In genomic region chr3:65539620-65540019, GRCh38 we compare ENCODE assay signal across 16 cellular contexts.
A peak's percentile ranks its signal among the peaks of the same experiment; 100 is the strongest.
DNase-seq lines count a peak whose midpoint lies in the region; ATAC-seq, FAIRE-seq and TF ChIP-seq lines count a peak whose summit lies in the region.
"Had no signal": no experiment of that assay in that cellular context is flagged by ENCODE, and none has a peak within 500 bp of the region (broad histone marks: within the 10 kb centered on the region; RNA-seq: fewer than 3 reads in every experiment).

No MANE protein-coding gene starts in this region.

- H3K23me2 ChIP-seq in H1 (ENCODE audit: low read depth, low read length) = peaks cover 9% of the 10 kb centered on the region; the same call in 1 of the 2 replicates

- H3K4me2 ChIP-seq in H1 (ENCODE audit: insufficient read depth in 1 of 2, low read depth in 2 of 2, low read length in 2 of 2) = peak overlapping the region; percentile 61 to 89
- H3K4me2 ChIP-seq: SK-N-SH had no signal

- H3K36me3 ChIP-seq in H1 (ENCODE audit: control insufficient read depth in 2 of 4, insufficient read depth in 4 of 4, low read length in 3 of 4) (no peaks in the 10 kb centered on the region), spleen (no peaks in the 10 kb centered on the region)

- WGBS in H1 (ENCODE audit: extremely low coverage in 1 of 2, insufficient coverage in 1 of 2, insufficient read length in 1 of 2, insufficient replicate concordance in 2 of 2, low coverage in 1 of 2, low lambda C conversion rate in 2 of 2, missing lambda C conversion rate in 1 of 2), 2 experiments = 0% methylated on average over 1 of the region's 1 CpG; no CpG with 5 or more reads in 1 of the 2 experiments
- 70 to 86% (median 80%) methylated on average over 1 of the region's 1 CpG for WGBS in spleen, 5 donors

- peak overlapping the region; percentile 14 for H4K5ac ChIP-seq in H1 (ENCODE audit: insufficient read length, low read depth, low read length)

- no peak overlapping the region for H3K4ac ChIP-seq in H1 (replicated peaks; ENCODE audit: insufficient read length, low read depth, low read length)

- TF ChIP-seq RAD21 in H1 (IDR thresholded peaks at IDR 0.05 in 1 of 2, conservative IDR thresholded peaks at IDR 0.05 in 1 of 2; ENCODE audit: low read depth in 2 of 2, low read length in 2 of 2) = peak; percentile 9 to 19; a peak in 2 of 4 replicates

- H2BK15ac ChIP-seq in H1 (ENCODE audit: low read length) = no peak overlapping the region

- H2BK5ac ChIP-seq in H1 (ENCODE audit: low read depth, low read length) = no peak overlapping the region; the same call in 1 of the 2 replicates

- H3K27ac Mint-ChIP-seq in natural killer cell treated with Interleukin-12 subunit alpha and Interleukin-12 subunit beta and Interleukin-15 and Interleukin-18, amount 100 ng/mL, for 72 hours = no peak overlapping the region

- H4K8ac ChIP-seq in H1 (ENCODE audit: extremely low read depth, insufficient read depth, low read length) = no peak overlapping the region

- peaks cover 7% of the 10 kb centered on the region for H3K79me1 ChIP-seq in H1 (ENCODE audit: low read depth, low read length)

- peak in 1 of 2 experiments; percentile 33; a peak in 1 of 3 replicates for TF ChIP-seq POLR2A in H1 (IDR thresholded peaks at IDR 0.05; ENCODE audit: control extremely low read depth in 1 of 2, low read depth in 2 of 2, low read length in 2 of 2)
- TF ChIP-seq POLR2A in spleen (IDR thresholded peaks at IDR 0.05) = no peak

- H3K27ac ChIP-seq in H1 (ENCODE audit: low read depth, low read length) = 0 out of 2 replicates have a peak overlapping the region, but pooled peaks have one; percentile 25
- H3K27ac ChIP-seq in spleen = no peak overlapping the region
- H3K27ac ChIP-seq: 22Rv1, C4-2B had no signal

- DNase-seq in DMS 273 (lab: John Stamatoyannopoulos, UW; ENCODE audit: unreplicated experiment) = peak; percentile 31
- no peak for DNase-seq in DMS 273 treated with DMSO at 0.1 percent for 48 hours (lab: John Stamatoyannopoulos, UW)
- no peak for DNase-seq in H1 (ENCODE audit: low read depth in 1 of 2, low spot score in 2 of 2)
- DNase-seq in iPS-NIHi11 (ENCODE audit: low spot score) = peak; percentile 47
- no peak for DNase-seq in spleen
- no peak for DNase-seq in NCI-H345 (lab: John Stamatoyannopoulos, UW)
- no peak for DNase-seq in natural killer cell treated with Interleukin-12 subunit alpha and Interleukin-12 subunit beta and Interleukin-15 and Interleukin-18, amount 100 ng/mL, for 72 hours (ENCODE audit: low spot score)
- DNase-seq: NCI-H1694, NCI-H2107, NCI-H446, NCI-H774, SK-N-SH had no signal

- TF ChIP-seq CTCF in H1 (IDR thresholded peaks at IDR 0.05; ENCODE audit: control extremely low read depth in 1 of 3, insufficient read depth in 1 of 3, low read depth in 1 of 3, low read length in 3 of 3) (no peak), spleen (IDR thresholded peaks at IDR 0.05 in 8 of 11, conservative IDR thresholded peaks at IDR 0.05 in 3 of 11) (no peak)

- no peak overlapping the region for H3K9ac ChIP-seq in H1 (replicated peaks in 1 of 4; ENCODE audit: extremely low read depth in 1 of 4, low read depth in 3 of 4, low read length in 3 of 4)
- H3K9ac ChIP-seq: SK-N-SH had no signal

- H2BK120ac ChIP-seq in H1 (replicated peaks; ENCODE audit: low read depth, low read length) = no peak overlapping the region

- H3K4me1 ChIP-seq in H1 (replicated peaks in 1 of 4; ENCODE audit: control insufficient read depth in 3 of 4, insufficient read depth in 4 of 4, low read length in 3 of 4) (peaks cover 8 to 23% (median 15%) of the 10 kb centered on the region in 4 experiments), spleen (peaks cover 0 to 5% (median 0%) of the 10 kb centered on the region in 6 donors)

- H2BK20ac ChIP-seq in H1 (ENCODE audit: low read length) = no peak overlapping the region

- H3K4me3 ChIP-seq in H1 (ENCODE audit: extremely low read depth in 1 of 4, insufficient read depth in 2 of 4, low read depth in 3 of 4, low read length in 4 of 4) (peak overlapping the region in 2 of 4 experiments; percentile 16 to 30; a peak in 2 of 8 replicates), spleen (no peak overlapping the region)

- no peak; a peak in 1 of 3 replicates for TF ChIP-seq EP300 in H1 (IDR thresholded peaks at IDR 0.05; ENCODE audit: borderline replicate concordance in 1 of 2, low read depth in 2 of 2, low read length in 2 of 2)

- peaks cover 9 to 72% of the 10 kb centered on the region in 2 experiments for H3K79me2 ChIP-seq in H1 (ENCODE audit: control insufficient read depth in 1 of 2, insufficient read depth in 2 of 2, low read length in 2 of 2)

- no peak overlapping the region for H2BK12ac ChIP-seq in H1 (ENCODE audit: low read depth, low read length)

- H3K4me1 Mint-ChIP-seq in natural killer cell treated with Interleukin-12 subunit alpha and Interleukin-12 subunit beta and Interleukin-15 and Interleukin-18, amount 100 ng/mL, for 72 hours (ENCODE audit: low read depth in 2 of 2) = no peaks in the 10 kb centered on the region

- no peak overlapping the region; the same call in 1 of the 2 replicates for H3K18ac ChIP-seq in H1 (ENCODE audit: extremely low read depth, low read length)

- no peaks in the 10 kb centered on the region for H3K36me3 Mint-ChIP-seq in natural killer cell treated with Interleukin-12 subunit alpha and Interleukin-12 subunit beta and Interleukin-15 and Interleukin-18, amount 100 ng/mL, for 72 hours

- H3K56ac ChIP-seq in H1 (replicated peaks; ENCODE audit: insufficient read length, low read depth, low read length) = no peak overlapping the region

- H2AFZ ChIP-seq in H1 (ENCODE audit: low read length) = no peak overlapping the region

- POLR2A ChIA-PET in H1 (lab: Charles Lee; ENCODE audit: partially characterized antibody) = interaction anchor here (0.7 to 4.4 kb wide), 13 partner anchors 9 to 410 kb away, joined by 3 to 35 read pairs (median 4); no protein-coding TSS in a partner anchor

- H2AK5ac ChIP-seq in H1 (ENCODE audit: low read depth, low read length) = no peak overlapping the region

- H4K91ac ChIP-seq in H1 (replicated peaks; ENCODE audit: insufficient read length, low read length) = no peak overlapping the region

- H3K9me3 Mint-ChIP-seq in natural killer cell treated with Interleukin-12 subunit alpha and Interleukin-12 subunit beta and Interleukin-15 and Interleukin-18, amount 100 ng/mL, for 72 hours = peaks cover 3% of the 10 kb centered on the region

- peaks cover 0 to 6% (median 0%) of the 10 kb centered on the region in 4 experiments; a peak in 1 of 7 replicates for H3K27me3 ChIP-seq in H1 (replicated peaks in 1 of 4; ENCODE audit: control insufficient read depth in 3 of 4, extremely low read depth in 1 of 4, insufficient read depth in 3 of 4, low read length in 3 of 4)
- no peaks in the 10 kb centered on the region for H3K27me3 ChIP-seq in spleen (replicated peaks in 1 of 7)

- H3K9me3 ChIP-seq in H1 (ENCODE audit: insufficient read depth in 2 of 2, low read depth in 1 of 2, low read length in 1 of 2) (peaks cover 0 to 4% of the 10 kb centered on the region in 2 experiments; a peak in 1 of 4 replicates), spleen (peaks cover 0 to 15% (median 5%) of the 10 kb centered on the region in 8 donors)
- H3K9me3 ChIP-seq: SK-N-SH had no signal

- no peak overlapping the region for H3K4me3 Mint-ChIP-seq in natural killer cell treated with Interleukin-12 subunit alpha and Interleukin-12 subunit beta and Interleukin-15 and Interleukin-18, amount 100 ng/mL, for 72 hours

- no peak for ATAC-seq in GM19395 (IDR thresholded peaks at IDR 0.05; ENCODE audit: unreplicated experiment)
- no peak for ATAC-seq in natural killer cell treated with Interleukin-12 subunit alpha and Interleukin-12 subunit beta and Interleukin-15 and Interleukin-18, amount 100 ng/mL, for 72 hours
- ATAC-seq: Right ventricle myocardium inferior had no signal

- CTCF ChIA-PET in H1 (lab: Charles Lee; ENCODE audit: partially characterized antibody) = interaction anchor here (0.6 to 1.7 kb wide), 9 partner anchors 19 to 197 kb away, joined by 3 to 4 read pairs (median 4); no protein-coding TSS in a partner anchor

- intact Hi-C loops in spleen (cut with DNase I; ENCODE audit: low total_unique reads) = no loop called here

- no peak overlapping the region for H3K23ac ChIP-seq in H1 (ENCODE audit: insufficient read length)

- peak; percentile 96 for FAIRE-seq in H1 (lab: Jason Lieb, UNC)

- H4K20me1 ChIP-seq in H1 (replicated peaks in 1 of 2; ENCODE audit: control insufficient read depth in 1 of 2, insufficient read depth in 2 of 2, low read length in 2 of 2) = peaks cover 0 to 7% of the 10 kb centered on the region in 2 experiments

- H3K27me3 Mint-ChIP-seq in natural killer cell treated with Interleukin-12 subunit alpha and Interleukin-12 subunit beta and Interleukin-15 and Interleukin-18, amount 100 ng/mL, for 72 hours = no peaks in the 10 kb centered on the region

- no peak overlapping the region for H3K14ac ChIP-seq in H1 (ENCODE audit: insufficient read length)

TF ChIP-seq in H1, 55 proteins besides CTCF, POLR2A, EP300 and RAD21 (continues in another document):
- TF ChIP-seq EGR1 (IDR thresholded peaks at IDR 0.05; ENCODE audit: borderline replicate concordance, low read depth, low read length) (0 out of 2 replicates have a peak, but pooled peaks have one; percentile 39), BCL11A (IDR thresholded peaks at IDR 0.05; ENCODE audit: low read depth in 2 of 2, low read length in 2 of 2) (peak; percentile 63 to 79), POU5F1 (IDR thresholded peaks at IDR 0.05; ENCODE audit: low read depth, low read length) (peak; percentile 70; the same call in 1 of the 2 replicates), YY1 (IDR thresholded peaks at IDR 0.05; ENCODE audit: low read depth, low read length) (no peak)

Comparison
In these comparisons a context has a peak if more than half of its experiments do, and no peak if none do; other contexts are left out.
1. DNase-seq: peak in DMS 273 (single experiment) and iPS-NIHi11 (single experiment); none in DMS 273 treated with DMSO at 0.1 percent for 48 hours (single experiment), H1 (0 of 2), spleen (single experiment), NCI-H345 (single experiment) and natural killer cell treated with Interleukin-12 subunit alpha and Interleukin-12 subunit beta and Interleukin-15 and Interleukin-18, amount 100 ng/mL, for 72 hours (single experiment).